15 cellular contexts compared by ENCODE assay signal in the genomic region with DNA sequence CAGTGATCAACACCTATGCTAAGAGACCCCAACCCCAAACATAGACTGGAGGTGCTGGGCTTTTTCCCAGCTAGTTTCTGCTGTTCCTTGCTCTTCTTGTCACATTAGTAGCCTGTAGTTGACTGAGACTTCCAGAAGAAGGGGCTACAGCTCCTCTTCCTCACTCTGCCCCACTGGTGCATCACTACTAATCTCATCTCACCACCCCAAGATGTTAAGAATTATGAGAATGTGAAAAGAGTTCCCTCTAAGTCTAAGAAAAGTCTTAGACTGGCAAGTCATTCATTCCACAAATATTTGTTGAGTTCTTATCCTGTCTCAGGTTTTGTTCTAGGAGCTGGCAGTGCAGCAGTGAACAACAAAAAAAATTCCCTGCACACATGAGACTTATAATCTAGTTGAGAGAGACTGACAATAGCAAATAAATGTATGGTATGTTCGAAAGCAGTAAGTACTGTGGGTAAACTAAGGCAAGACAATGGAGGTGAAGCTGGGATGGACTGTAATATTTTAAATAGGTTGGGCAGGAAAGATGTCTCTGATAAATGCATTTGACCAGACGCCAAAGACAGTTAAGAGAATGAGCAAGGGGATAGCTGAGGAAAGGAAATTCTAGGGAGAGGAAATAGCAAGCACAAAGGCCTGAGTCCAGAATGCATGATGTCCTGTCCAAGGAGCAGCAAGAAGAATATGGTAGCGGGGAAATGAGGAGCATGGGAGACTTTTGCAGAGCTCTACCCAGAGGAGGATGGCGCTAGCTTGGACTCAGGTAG.
A peak's percentile ranks its signal among the peaks of the same experiment; 100 is the strongest.
DNase-seq lines count a peak whose midpoint lies in the region; ATAC-seq and TF ChIP-seq lines count a peak whose summit lies in the region.
"Had no signal": no experiment of that assay in that cellular context is flagged by ENCODE, and none has a peak within 500 bp of the region (broad histone marks: within the 10 kb centered on the region; RNA-seq: fewer than 3 reads in every experiment).

No MANE protein-coding gene starts in this region.

- H3K9me3 ChIP-seq in upper lobe of right lung = no peaks in the 10 kb centered on the region

- TF ChIP-seq CTCF in GM12873 (IDR thresholded peaks at IDR 0.05; ENCODE audit: insufficient read depth, low read depth, low read length, missing control alignments) (peak; percentile 12), upper lobe of right lung (IDR thresholded peaks at IDR 0.05) (no peak)

- DNase-seq in fibroblast of peridontal ligament (ENCODE audit: extremely low read depth) = peak; percentile 44
- no peak for DNase-seq in upper lobe of right lung
- no peak for DNase-seq in H7
- DNase-seq in cardiac septum (ENCODE audit: low spot score) = no peak
- DNase-seq: activated T-cell treated with anti-CD3 and anti-CD28 coated beads for 4 hours; hypothalamus; KBM-7; NCI-H146; NCI-H526 treated with DMSO at 0.1 percent for 48 hours; stimulated activated CD4-positive, alpha-beta T cell treated with anti-CD3 and anti-CD28 coated beads, Interleukin-1b, Interleukin-23, amount 100 ng/mL, for 48 hours; T-helper 1 cell had no signal

- intact Hi-C loops in upper lobe of right lung (cut with DNase I) = no loop called here
- intact Hi-C loops in cardiac septum (cut with DNase I) = no loop called here

- H3K27me3 ChIP-seq in upper lobe of right lung = no peaks in the 10 kb centered on the region
- no peaks in the 10 kb centered on the region for H3K27me3 ChIP-seq in H7 (ENCODE audit: control insufficient read depth, insufficient read depth, low read length)

- no peaks in the 10 kb centered on the region for H3K36me3 ChIP-seq in upper lobe of right lung
- no peaks in the 10 kb centered on the region for H3K36me3 ChIP-seq in H7 (replicated peaks; ENCODE audit: control insufficient read depth, insufficient read depth, low read length)

- H3K4me3 ChIP-seq in upper lobe of right lung = no peak overlapping the region
- no peak overlapping the region for H3K4me3 ChIP-seq in H7 (ENCODE audit: insufficient read depth, low read depth, low read length)

- no peak overlapping the region for H3K27ac ChIP-seq in upper lobe of right lung
- H3K27ac ChIP-seq: epithelial cell of prostate had no signal

- H3K4me1 ChIP-seq in upper lobe of right lung = no peaks in the 10 kb centered on the region

- ATAC-seq in SK-N-SH treated with all-trans-retinoic acid at 6 μM for 48 hours = peak; percentile 89
- ATAC-seq in upper lobe of right lung = peak; percentile 30
- no peak for ATAC-seq in HG03175 (IDR thresholded peaks at IDR 0.05; ENCODE audit: unreplicated experiment)

TF ChIP-seq in SK-N-SH treated with all-trans-retinoic acid at 6 μM for 48 hours, 23 proteins besides CTCF, POLR2A, EP300 and RAD21:
- TF ChIP-seq, protein P1, sequence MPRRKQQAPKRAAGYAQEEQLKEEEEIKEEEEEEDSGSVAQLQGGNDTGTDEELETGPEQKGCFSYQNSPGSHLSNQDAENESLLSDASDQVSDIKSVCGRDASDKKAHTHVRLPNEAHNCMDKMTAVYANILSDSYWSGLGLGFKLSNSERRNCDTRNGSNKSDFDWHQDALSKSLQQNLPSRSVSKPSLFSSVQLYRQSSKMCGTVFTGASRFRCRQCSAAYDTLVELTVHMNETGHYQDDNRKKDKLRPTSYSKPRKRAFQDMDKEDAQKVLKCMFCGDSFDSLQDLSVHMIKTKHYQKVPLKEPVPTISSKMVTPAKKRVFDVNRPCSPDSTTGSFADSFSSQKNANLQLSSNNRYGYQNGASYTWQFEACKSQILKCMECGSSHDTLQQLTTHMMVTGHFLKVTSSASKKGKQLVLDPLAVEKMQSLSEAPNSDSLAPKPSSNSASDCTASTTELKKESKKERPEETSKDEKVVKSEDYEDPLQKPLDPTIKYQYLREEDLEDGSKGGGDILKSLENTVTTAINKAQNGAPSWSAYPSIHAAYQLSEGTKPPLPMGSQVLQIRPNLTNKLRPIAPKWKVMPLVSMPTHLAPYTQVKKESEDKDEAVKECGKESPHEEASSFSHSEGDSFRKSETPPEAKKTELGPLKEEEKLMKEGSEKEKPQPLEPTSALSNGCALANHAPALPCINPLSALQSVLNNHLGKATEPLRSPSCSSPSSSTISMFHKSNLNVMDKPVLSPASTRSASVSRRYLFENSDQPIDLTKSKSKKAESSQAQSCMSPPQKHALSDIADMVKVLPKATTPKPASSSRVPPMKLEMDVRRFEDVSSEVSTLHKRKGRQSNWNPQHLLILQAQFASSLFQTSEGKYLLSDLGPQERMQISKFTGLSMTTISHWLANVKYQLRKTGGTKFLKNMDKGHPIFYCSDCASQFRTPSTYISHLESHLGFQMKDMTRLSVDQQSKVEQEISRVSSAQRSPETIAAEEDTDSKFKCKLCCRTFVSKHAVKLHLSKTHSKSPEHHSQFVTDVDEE (CRISPR knock-in tag; IDR thresholded peaks at IDR 0.05) = no peak
- TF ChIP-seq ZNF565 (CRISPR knock-in tag; conservative IDR thresholded peaks at IDR 0.05; ENCODE audit: low read depth) (no peak), CSDC2 (CRISPR knock-in tag; IDR thresholded peaks at IDR 0.05) (no peak), ZC3H10 (CRISPR knock-in tag; IDR thresholded peaks at IDR 0.05) (no peak), ARNTL (CRISPR knock-in tag; IDR thresholded peaks at IDR 0.05; ENCODE audit: borderline replicate concordance, low read depth) (no peak), ZFP30 (CRISPR knock-in tag; IDR thresholded peaks at IDR 0.05) (no peak), PPARA (CRISPR knock-in tag; IDR thresholded peaks at IDR 0.05; ENCODE audit: borderline replicate concordance) (no peak), ZFP3 (CRISPR knock-in tag; IDR thresholded peaks at IDR 0.05) (no peak), BACH2 (CRISPR knock-in tag; IDR thresholded peaks at IDR 0.05; ENCODE audit: borderline replicate concordance) (no peak), RARB (CRISPR knock-in tag; IDR thresholded peaks at IDR 0.05) (no peak), OSR1 (CRISPR knock-in tag; IDR thresholded peaks at IDR 0.05) (no peak), ISL1 (CRISPR knock-in tag; IDR thresholded peaks at IDR 0.05) (no peak), ZNF8 (CRISPR knock-in tag; IDR thresholded peaks at IDR 0.05) (no peak), ZNF70 (CRISPR knock-in tag; IDR thresholded peaks at IDR 0.05) (no peak), TOX (CRISPR knock-in tag; IDR thresholded peaks at IDR 0.05; ENCODE audit: borderline replicate concordance) (no peak)
- TF ChIP-seq, protein P2, sequence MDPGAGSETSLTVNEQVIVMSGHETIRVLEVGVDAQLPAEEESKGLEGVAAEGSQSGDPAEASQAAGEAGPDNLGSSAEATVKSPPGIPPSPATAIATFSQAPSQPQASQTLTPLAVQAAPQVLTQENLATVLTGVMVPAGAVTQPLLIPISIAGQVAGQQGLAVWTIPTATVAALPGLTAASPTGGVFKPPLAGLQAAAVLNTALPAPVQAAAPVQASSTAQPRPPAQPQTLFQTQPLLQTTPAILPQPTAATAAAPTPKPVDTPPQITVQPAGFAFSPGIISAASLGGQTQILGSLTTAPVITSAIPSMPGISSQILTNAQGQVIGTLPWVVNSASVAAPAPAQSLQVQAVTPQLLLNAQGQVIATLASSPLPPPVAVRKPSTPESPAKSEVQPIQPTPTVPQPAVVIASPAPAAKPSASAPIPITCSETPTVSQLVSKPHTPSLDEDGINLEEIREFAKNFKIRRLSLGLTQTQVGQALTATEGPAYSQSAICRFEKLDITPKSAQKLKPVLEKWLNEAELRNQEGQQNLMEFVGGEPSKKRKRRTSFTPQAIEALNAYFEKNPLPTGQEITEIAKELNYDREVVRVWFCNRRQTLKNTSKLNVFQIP (CRISPR knock-in tag; IDR thresholded peaks at IDR 0.05; ENCODE audit: borderline replicate concordance, low read depth) = no peak
- TF ChIP-seq, protein P3, sequence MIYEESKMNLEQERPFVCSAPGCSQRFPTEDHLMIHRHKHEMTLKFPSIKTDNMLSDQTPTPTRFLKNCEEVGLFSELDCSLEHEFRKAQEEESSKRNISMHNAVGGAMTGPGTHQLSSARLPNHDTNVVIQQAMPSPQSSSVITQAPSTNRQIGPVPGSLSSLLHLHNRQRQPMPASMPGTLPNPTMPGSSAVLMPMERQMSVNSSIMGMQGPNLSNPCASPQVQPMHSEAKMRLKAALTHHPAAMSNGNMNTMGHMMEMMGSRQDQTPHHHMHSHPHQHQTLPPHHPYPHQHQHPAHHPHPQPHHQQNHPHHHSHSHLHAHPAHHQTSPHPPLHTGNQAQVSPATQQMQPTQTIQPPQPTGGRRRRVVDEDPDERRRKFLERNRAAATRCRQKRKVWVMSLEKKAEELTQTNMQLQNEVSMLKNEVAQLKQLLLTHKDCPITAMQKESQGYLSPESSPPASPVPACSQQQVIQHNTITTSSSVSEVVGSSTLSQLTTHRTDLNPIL (CRISPR knock-in tag; IDR thresholded peaks at IDR 0.05; ENCODE audit: low read depth) = no peak
- TF ChIP-seq, protein P4, sequence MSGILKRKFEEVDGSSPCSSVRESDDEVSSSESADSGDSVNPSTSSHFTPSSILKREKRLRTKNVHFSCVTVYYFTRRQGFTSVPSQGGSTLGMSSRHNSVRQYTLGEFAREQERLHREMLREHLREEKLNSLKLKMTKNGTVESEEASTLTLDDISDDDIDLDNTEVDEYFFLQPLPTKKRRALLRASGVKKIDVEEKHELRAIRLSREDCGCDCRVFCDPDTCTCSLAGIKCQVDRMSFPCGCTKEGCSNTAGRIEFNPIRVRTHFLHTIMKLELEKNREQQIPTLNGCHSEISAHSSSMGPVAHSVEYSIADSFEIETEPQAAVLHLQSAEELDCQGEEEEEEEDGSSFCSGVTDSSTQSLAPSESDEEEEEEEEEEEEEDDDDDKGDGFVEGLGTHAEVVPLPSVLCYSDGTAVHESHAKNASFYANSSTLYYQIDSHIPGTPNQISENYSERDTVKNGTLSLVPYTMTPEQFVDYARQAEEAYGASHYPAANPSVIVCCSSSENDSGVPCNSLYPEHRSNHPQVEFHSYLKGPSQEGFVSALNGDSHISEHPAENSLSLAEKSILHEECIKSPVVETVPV (CRISPR knock-in tag; IDR thresholded peaks at IDR 0.05) = no peak
